In genomic region chr1:245953876-245954660, GRCh38 we compare ENCODE assay signal across 8 cellular contexts.
DNase-seq lines count a peak whose midpoint lies in the region; ATAC-seq, FAIRE-seq and TF ChIP-seq lines count a peak whose summit lies in the region.

No MANE protein-coding gene starts in this region.

- H3K27me3 ChIP-seq in GM23338 (ENCODE audit: insufficient read depth) (no peaks in the 10 kb centered on the region), SJSA1 (replicated peaks) (no peaks in the 10 kb centered on the region), subcutaneous abdominal adipose tissue (ENCODE audit: control insufficient read depth in 5 of 5, insufficient read depth in 4 of 5, low read length in 5 of 5) (no peaks in the 10 kb centered on the region)

- no peak overlapping the region for H2AFZ ChIP-seq in GM23338

- no peaks in the 10 kb centered on the region for H3K36me3 ChIP-seq in GM23338 (ENCODE audit: insufficient read depth)
- no peaks in the 10 kb centered on the region for H3K36me3 ChIP-seq in SJSA1
- H3K36me3 ChIP-seq in subcutaneous abdominal adipose tissue (ENCODE audit: control insufficient read depth in 5 of 5, insufficient read depth in 5 of 5, low read length in 5 of 5), result no peaks in the 10 kb centered on the region

- H4K20me1 ChIP-seq in GM23338 (replicated peaks; ENCODE audit: insufficient read depth), result no peaks in the 10 kb centered on the region

- H3K27ac Mint-ChIP-seq in GM23338, result no peak overlapping the region

- ATAC-seq in GM23338 (no peak; the same call in 2 of the 3 replicates), GM18519 (IDR thresholded peaks at IDR 0.05; ENCODE audit: low FRiP score, unreplicated experiment) (no peak)

- no peaks in the 10 kb centered on the region for H3F3A ChIP-seq in GM23338 (replicated peaks; ENCODE audit: low read depth)

- FAIRE-seq in GM12892 (lab: Jason Lieb, UNC), result peak; percentile 40

- H3K79me2 ChIP-seq in GM23338 (replicated peaks; ENCODE audit: insufficient read depth), result no peaks in the 10 kb centered on the region

- no peak for TF ChIP-seq CTCF in GM23338 (conservative IDR thresholded peaks at IDR 0.05; ENCODE audit: low read depth in 2 of 2)

- H3K9me3 ChIP-seq in SJSA1 (replicated peaks), result no peaks in the 10 kb centered on the region
- no peaks in the 10 kb centered on the region for H3K9me3 ChIP-seq in subcutaneous abdominal adipose tissue (ENCODE audit: control insufficient read depth in 5 of 5, low read length in 5 of 5)

- H3K9me3 Mint-ChIP-seq in GM23338, result no peaks in the 10 kb centered on the region

- H3K4me1 ChIP-seq in GM23338 (ENCODE audit: insufficient read depth) (peaks cover 3% of the 10 kb centered on the region; the same call in 1 of the 2 replicates), SJSA1 (replicated peaks) (peaks cover 13% of the 10 kb centered on the region; the same call in 1 of the 2 replicates), subcutaneous abdominal adipose tissue (ENCODE audit: control insufficient read depth in 5 of 5, insufficient read depth in 5 of 5, low read length in 5 of 5) (peaks cover 0 to 13% (median 8%) of the 10 kb centered on the region in 5 donors)

- DNase-seq in GM12892 (ENCODE audit: insufficient read length), result no peak
- no peak for DNase-seq in GM23338 (ENCODE audit: low spot score)
- peak in 1 of 2 experiments; percentile 36 for DNase-seq in SJSA1 (ENCODE audit: low read depth in 1 of 2, low spot score in 2 of 2)
- peak; percentile 12 for DNase-seq in germinal center (ENCODE audit: low spot score)
- no peak for DNase-seq in NCI-H510A treated with DMSO at 0.1 percent for 48 hours (lab: John Stamatoyannopoulos, UW)
- no peak for DNase-seq in GF-D8 (lab: John Stamatoyannopoulos, UW)

- peak overlapping the region in 4 of 5 donors; percentile 2 to 74 (median 48) for H3K9ac ChIP-seq in subcutaneous abdominal adipose tissue (ENCODE audit: low read length in 5 of 5)

- no peak overlapping the region for H3K4me3 ChIP-seq in GM23338
- H3K4me3 ChIP-seq in SJSA1, result peak overlapping the region; percentile 17
- peak overlapping the region; percentile 21 to 57 (median 49) for H3K4me3 ChIP-seq in subcutaneous abdominal adipose tissue (ENCODE audit: low read depth in 1 of 5, low read length in 5 of 5)

- H3K9me2 ChIP-seq in GM23338 (ENCODE audit: insufficient read depth), result 0 out of 2 replicates have a peak, but pooled peaks cover 3% of the 10 kb centered on the region

- no peaks in the 10 kb centered on the region for H3K27me3 Mint-ChIP-seq in GM23338 (ENCODE audit: insufficient read depth, low read depth, poor library complexity)

- H3K36me3 Mint-ChIP-seq in GM23338 (ENCODE audit: low read depth), result no peaks in the 10 kb centered on the region

- no peak overlapping the region for H3K4me2 ChIP-seq in GM23338

- no peak overlapping the region for H3K4me3 Mint-ChIP-seq in GM23338

- H3K27ac ChIP-seq in GM23338 (ENCODE audit: low read depth), result peak overlapping the region; percentile 60; the same call in 1 of the 2 replicates
- peak overlapping the region; percentile 28; the same call in 1 of the 2 replicates for H3K27ac ChIP-seq in SJSA1
- H3K27ac ChIP-seq in subcutaneous abdominal adipose tissue (ENCODE audit: low read depth, low read length), result peak overlapping the region; percentile 62

- H3K4me1 Mint-ChIP-seq in GM23338, result peaks cover 7% of the 10 kb centered on the region

- TF ChIP-seq POLR2A in GM12892 (IDR thresholded peaks at IDR 0.05; ENCODE audit: low read depth, low read length), result no peak

TF ChIP-seq in GM23338, 12 proteins besides CTCF, POLR2A, EP300 and RAD21 (continues in another document):
- TF ChIP-seq EZH2phosphoT487 (IDR thresholded peaks at IDR 0.05; ENCODE audit: unreplicated experiment) (no peak), NANOG (IDR thresholded peaks at IDR 0.05; ENCODE audit: borderline replicate concordance) (no peak), CREB1 (CRISPR knock-in tag; IDR thresholded peaks at IDR 0.05; ENCODE audit: low read depth) (no peak), ZNF114 (CRISPR knock-in tag; IDR thresholded peaks at IDR 0.05) (no peak), REST (IDR thresholded peaks at IDR 0.05; ENCODE audit: unreplicated experiment) (no peak), JUNB (IDR thresholded peaks at IDR 0.05; ENCODE audit: unreplicated experiment) (no peak), POLR2AphosphoS5 (IDR thresholded peaks at IDR 0.05; ENCODE audit: low read depth) (no peak), STAT1 (IDR thresholded peaks at IDR 0.05; ENCODE audit: unreplicated experiment) (no peak), ZNF331 (CRISPR knock-in tag; IDR thresholded peaks at IDR 0.05; ENCODE audit: low read depth) (no peak), ETS1 (IDR thresholded peaks at IDR 0.05) (no peak), EZH2 (IDR thresholded peaks at IDR 0.05; ENCODE audit: low read depth, unreplicated experiment) (no peak)
